ENCODE assay signal across 22 cellular contexts in genomic region chr2:238998775-238999174, GRCh38.
"Had no signal": no experiment of that assay in that cellular context is flagged by ENCODE, and none has a peak within 500 bp of the region (broad histone marks: within the 10 kb centered on the region; RNA-seq: fewer than 3 reads in every experiment).

No MANE protein-coding gene starts in this region.

- H3K4me3 ChIP-seq: breast epithelium, smooth muscle cell, thyroid gland, upper lobe of left lung had no signal

- H3K36me3 Mint-ChIP-seq: activated CD8-positive, alpha-beta memory T cell treated with anti-CD3 and anti-CD28 coated beads, Interleukin-2, amount 10 ng/mL, durations not matched to agents 7 days and 5 days; stimulated activated memory B cell treated with anti-CD40 and anti-IgM and Interleukin-4, amounts not matched to agents 10 μg/mL and 1 μg/mL and 100 μg/mL, for 72 hours had no signal

- H3K27me3 ChIP-seq: breast epithelium, thyroid gland, upper lobe of left lung had no signal

- H3K4me1 ChIP-seq: thyroid gland, upper lobe of left lung had no signal

- DNase-seq: activated CD4-positive, alpha-beta T cell treated with anti-CD3 and anti-CD28 coated beads for 36 hours; activated CD4-positive, CD25-positive, alpha-beta regulatory T cell; activated CD8-positive, alpha-beta memory T cell treated with anti-CD3 and anti-CD28 coated beads, Interleukin-2, amount 10 ng/mL, durations not matched to agents 7 days and 5 days; activated CD8-positive, alpha-beta T cell treated with anti-CD3 and anti-CD28 coated beads, Interleukin-2, amount 10 ng/mL, durations not matched to agents 7 days and 5 days; activated naive CD8-positive, alpha-beta T cell treated with anti-CD3 and anti-CD28 coated beads, Interleukin-2, amount 50 U/mL, for 24 hours; activated T-cell treated with anti-CD3 and anti-CD28 coated beads, Interleukin-2, amount 50 U/mL, for 48 hours; central memory CD4-positive, alpha-beta T cell; foreskin melanocyte; left colon; midbrain; naive thymus-derived CD4-positive, alpha-beta T cell; stimulated activated CD4-positive, alpha-beta T cell treated with anti-CD3 and anti-CD28 coated beads, Interleukin-1b, Interleukin-23, amount 100 ng/mL, for 48 hours; stimulated activated CD4-positive, alpha-beta T cell treated with anti-CD3 and anti-CD28 coated beads, Interleukin-4, amount 100 ng/mL, for 4 hours; stimulated activated CD8-positive, alpha-beta memory T cell treated with anti-CD3 and anti-CD28 coated beads, Interleukin-4, amount 100 ng/mL, for 48 hours; stimulated activated naive CD8-positive, alpha-beta T cell treated with anti-CD3 and anti-CD28 coated beads, Interleukin-15, amount 100 ng/mL, for 72 hours; upper lobe of left lung had no signal

- H3K4me2 ChIP-seq: smooth muscle cell had no signal

- H3K4me1 Mint-ChIP-seq: activated CD4-positive, alpha-beta T cell treated with anti-CD3 and anti-CD28 coated beads for 36 hours; activated CD8-positive, alpha-beta memory T cell treated with anti-CD3 and anti-CD28 coated beads, Interleukin-2, amount 10 ng/mL, durations not matched to agents 7 days and 5 days; activated naive CD4-positive, alpha-beta T cell treated with anti-CD3 and anti-CD28 coated beads, Interleukin-2, amount 50 U/mL, for 24 hours; activated naive CD8-positive, alpha-beta T cell treated with anti-CD3 and anti-CD28 coated beads, Interleukin-2, amount 50 U/mL, for 24 hours; naive thymus-derived CD4-positive, alpha-beta T cell; stimulated activated memory B cell treated with anti-CD40 and anti-IgM and Interleukin-4, amounts not matched to agents 10 μg/mL and 1 μg/mL and 100 μg/mL, for 72 hours; stimulated activated naive CD8-positive, alpha-beta T cell treated with anti-CD3 and anti-CD28 coated beads, Interleukin-15, amount 100 ng/mL, for 72 hours had no signal

- H3K9me3 ChIP-seq: thyroid gland had no signal

- H3K36me3 ChIP-seq: breast epithelium, thyroid gland, upper lobe of left lung had no signal

- H3K27ac ChIP-seq: breast epithelium, thyroid gland, upper lobe of left lung had no signal

- H3K27ac Mint-ChIP-seq: activated CD4-positive, alpha-beta T cell treated with anti-CD3 and anti-CD28 coated beads for 36 hours; activated CD8-positive, alpha-beta memory T cell treated with anti-CD3 and anti-CD28 coated beads, Interleukin-2, amount 10 ng/mL, durations not matched to agents 7 days and 5 days; activated CD8-positive, alpha-beta T cell treated with anti-CD3 and anti-CD28 coated beads, Interleukin-2, amount 10 ng/mL, durations not matched to agents 7 days and 5 days; activated naive CD4-positive, alpha-beta T cell treated with anti-CD3 and anti-CD28 coated beads, Interleukin-2, amount 50 U/mL, for 24 hours; activated naive CD8-positive, alpha-beta T cell treated with anti-CD3 and anti-CD28 coated beads, Interleukin-2, amount 50 U/mL, for 24 hours; activated T-helper 2 cell treated with anti-CD3 and anti-CD28 coated beads, Interferon-gamma antibody, Interleukin-2, Interleukin-4, amounts not matched to agents 10 μg/mL and 5 μg/mL and 100 μg/mL, durations not matched to agents 14 hours and 24 hours and 36 hours; naive thymus-derived CD4-positive, alpha-beta T cell; stimulated activated memory B cell treated with anti-CD40 and anti-IgM and Interleukin-4, amounts not matched to agents 10 μg/mL and 1 μg/mL and 100 μg/mL, for 72 hours; stimulated activated naive CD8-positive, alpha-beta T cell treated with anti-CD3 and anti-CD28 coated beads, Interleukin-15, amount 100 ng/mL, for 72 hours had no signal

- H3K4me3 Mint-ChIP-seq: activated CD4-positive, alpha-beta T cell treated with anti-CD3 and anti-CD28 coated beads for 36 hours; activated CD8-positive, alpha-beta memory T cell treated with anti-CD3 and anti-CD28 coated beads, Interleukin-2, amount 10 ng/mL, durations not matched to agents 7 days and 5 days; activated CD8-positive, alpha-beta T cell treated with anti-CD3 and anti-CD28 coated beads, Interleukin-2, amount 10 ng/mL, durations not matched to agents 7 days and 5 days; activated naive CD4-positive, alpha-beta T cell treated with anti-CD3 and anti-CD28 coated beads, Interleukin-2, amount 50 U/mL, for 24 hours; activated naive CD8-positive, alpha-beta T cell treated with anti-CD3 and anti-CD28 coated beads, Interleukin-2, amount 50 U/mL, for 24 hours; stimulated activated memory B cell treated with anti-CD40 and anti-IgM and Interleukin-4, amounts not matched to agents 10 μg/mL and 1 μg/mL and 100 μg/mL, for 72 hours; stimulated activated naive CD8-positive, alpha-beta T cell treated with anti-CD3 and anti-CD28 coated beads, Interleukin-15, amount 100 ng/mL, for 72 hours had no signal

- H3K9me3 Mint-ChIP-seq: activated T-helper 2 cell treated with anti-CD3 and anti-CD28 coated beads, Interferon-gamma antibody, Interleukin-2, Interleukin-4, amounts not matched to agents 10 μg/mL and 5 μg/mL and 100 μg/mL, durations not matched to agents 14 hours and 24 hours and 36 hours had no signal
